25 cellular contexts compared by ENCODE assay signal in the genomic region with DNA sequence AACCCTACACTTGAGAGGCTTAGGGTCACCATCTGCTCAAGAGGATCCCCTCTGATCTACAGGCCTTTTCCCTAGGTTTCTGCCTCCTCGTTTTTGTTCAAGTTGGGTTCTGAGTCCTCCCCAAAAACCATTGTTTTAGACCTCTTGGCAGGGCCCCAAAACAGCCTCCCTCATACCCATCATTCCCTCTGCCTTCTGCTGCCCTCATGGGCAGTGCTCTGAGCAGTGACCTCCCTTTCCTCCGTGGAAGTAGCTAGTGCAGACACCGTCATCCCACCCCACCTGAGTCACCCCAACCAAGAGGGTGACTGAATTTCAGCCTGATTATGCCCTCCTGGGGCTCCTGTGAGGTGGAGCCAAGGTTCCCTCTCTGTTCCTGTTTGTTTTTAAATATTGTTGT.
A peak's percentile ranks its signal among the peaks of the same experiment; 100 is the strongest.
DNase-seq lines count a peak whose midpoint lies in the region; TF ChIP-seq lines count a peak whose summit lies in the region.
"Had no signal": no experiment of that assay in that cellular context is flagged by ENCODE, and none has a peak within 500 bp of the region (broad histone marks: within the 10 kb centered on the region; RNA-seq: fewer than 3 reads in every experiment).

No MANE protein-coding gene starts in this region.

- no peak overlapping the region for H3K4me3 ChIP-seq in tibial artery
- H3K4me3 ChIP-seq: GM23248, lower lobe of right lung, upper lobe of left lung had no signal

- CTCF ChIA-PET in activated CD4-positive, alpha-beta memory T cell treated with anti-CD3 and anti-CD28 coated beads for 36 hours (lab: Charles Lee) = interaction anchor here (5.0 to 10.8 kb wide), 2 partner anchors 13 to 47 kb away, joined by 32 to 285 read pairs; no protein-coding TSS in a partner anchor
- CTCF ChIA-PET in activated CD4-positive, alpha-beta memory T cell treated with anti-CD3 and anti-CD28 coated beads, Interleukin-2, amount 10 ng/mL, durations not matched to agents 7 days and 5 days (lab: Charles Lee) = interaction anchor here (1.6 to 9.3 kb wide), 2 partner anchors 32 to 48 kb away, joined by 4 to 107 read pairs; no protein-coding TSS in a partner anchor

- TF ChIP-seq CTCF in HFFc6 (IDR thresholded peaks at IDR 0.05) (no peak), endothelial cell (IDR thresholded peaks at IDR 0.05; ENCODE audit: unreplicated experiment) (no peak), neural crest cell (conservative IDR thresholded peaks at IDR 0.05) (no peak), tibial artery (IDR thresholded peaks at IDR 0.05) (no peak)

- no peaks in the 10 kb centered on the region for H3K27me3 Mint-ChIP-seq in activated CD4-positive, alpha-beta memory T cell treated with anti-CD3 and anti-CD28 coated beads for 36 hours
- no peaks in the 10 kb centered on the region for H3K27me3 Mint-ChIP-seq in activated CD4-positive, alpha-beta memory T cell treated with anti-CD3 and anti-CD28 coated beads, Interleukin-2, amount 10 ng/mL, durations not matched to agents 7 days and 5 days
- H3K27me3 Mint-ChIP-seq in HFFc6 (ENCODE audit: insufficient read depth) = peaks cover 7% of the 10 kb centered on the region
- H3K27me3 Mint-ChIP-seq in endothelial cell (ENCODE audit: unreplicated experiment) = peaks cover 22% of the 10 kb centered on the region
- H3K27me3 Mint-ChIP-seq in neural crest cell (ENCODE audit: low read depth) = no peaks in the 10 kb centered on the region

- peak overlapping the region; percentile 7 for H3K27ac Mint-ChIP-seq in activated CD4-positive, alpha-beta memory T cell treated with anti-CD3 and anti-CD28 coated beads for 36 hours
- H3K27ac Mint-ChIP-seq in activated CD4-positive, alpha-beta memory T cell treated with anti-CD3 and anti-CD28 coated beads, Interleukin-2, amount 10 ng/mL, durations not matched to agents 7 days and 5 days = no peak overlapping the region
- peak overlapping the region; percentile 34 for H3K27ac Mint-ChIP-seq in HFFc6
- H3K27ac Mint-ChIP-seq in endothelial cell (ENCODE audit: unreplicated experiment) = peak overlapping the region; percentile 74
- peak overlapping the region; percentile 60 for H3K27ac Mint-ChIP-seq in neural crest cell (ENCODE audit: unreplicated experiment)

- no peak overlapping the region for H3K4me3 Mint-ChIP-seq in activated CD4-positive, alpha-beta memory T cell treated with anti-CD3 and anti-CD28 coated beads for 36 hours
- no peak overlapping the region for H3K4me3 Mint-ChIP-seq in activated CD4-positive, alpha-beta memory T cell treated with anti-CD3 and anti-CD28 coated beads, Interleukin-2, amount 10 ng/mL, durations not matched to agents 7 days and 5 days
- H3K4me3 Mint-ChIP-seq in HFFc6 = no peak overlapping the region
- H3K4me3 Mint-ChIP-seq in endothelial cell (ENCODE audit: unreplicated experiment) = peak overlapping the region; percentile 78
- H3K4me3 Mint-ChIP-seq in neural crest cell = no peak overlapping the region

- H3K4me1 Mint-ChIP-seq in activated CD4-positive, alpha-beta memory T cell treated with anti-CD3 and anti-CD28 coated beads for 36 hours (ENCODE audit: low read depth) = peaks cover 2% of the 10 kb centered on the region
- no peaks in the 10 kb centered on the region for H3K4me1 Mint-ChIP-seq in activated CD4-positive, alpha-beta memory T cell treated with anti-CD3 and anti-CD28 coated beads, Interleukin-2, amount 10 ng/mL, durations not matched to agents 7 days and 5 days
- peaks cover 7% of the 10 kb centered on the region for H3K4me1 Mint-ChIP-seq in HFFc6 (ENCODE audit: low read depth)
- H3K4me1 Mint-ChIP-seq in endothelial cell (ENCODE audit: unreplicated experiment) = peaks cover 37% of the 10 kb centered on the region
- H3K4me1 Mint-ChIP-seq in neural crest cell = peaks cover 5% of the 10 kb centered on the region

- peaks cover 42 to 98% (median 48%) of the 10 kb centered on the region in 3 donors for H3K36me3 ChIP-seq in tibial artery

- peaks cover 33% of the 10 kb centered on the region for H3K36me3 Mint-ChIP-seq in activated CD4-positive, alpha-beta memory T cell treated with anti-CD3 and anti-CD28 coated beads for 36 hours
- peaks cover 45% of the 10 kb centered on the region for H3K36me3 Mint-ChIP-seq in activated CD4-positive, alpha-beta memory T cell treated with anti-CD3 and anti-CD28 coated beads, Interleukin-2, amount 10 ng/mL, durations not matched to agents 7 days and 5 days (ENCODE audit: low read depth)
- H3K36me3 Mint-ChIP-seq in HFFc6 (ENCODE audit: low read depth) (peaks cover 16% of the 10 kb centered on the region), endothelial cell (ENCODE audit: low read depth, unreplicated experiment) (peaks cover 71% of the 10 kb centered on the region), neural crest cell (ENCODE audit: low read depth) (peaks cover 10% of the 10 kb centered on the region)

- POLR2A ChIA-PET in activated CD4-positive, alpha-beta memory T cell treated with anti-CD3 and anti-CD28 coated beads for 36 hours (lab: Charles Lee) = no interaction called here
- POLR2A ChIA-PET in activated CD4-positive, alpha-beta memory T cell treated with anti-CD3 and anti-CD28 coated beads, Interleukin-2, amount 10 ng/mL, durations not matched to agents 7 days and 5 days (lab: Charles Lee) = no interaction called here

- no peaks in the 10 kb centered on the region for H3K9me3 Mint-ChIP-seq in activated CD4-positive, alpha-beta memory T cell treated with anti-CD3 and anti-CD28 coated beads for 36 hours
- H3K9me3 Mint-ChIP-seq in activated CD4-positive, alpha-beta memory T cell treated with anti-CD3 and anti-CD28 coated beads, Interleukin-2, amount 10 ng/mL, durations not matched to agents 7 days and 5 days = no peaks in the 10 kb centered on the region
- H3K9me3 Mint-ChIP-seq in HFFc6 (no peaks in the 10 kb centered on the region), endothelial cell (ENCODE audit: unreplicated experiment) (no peaks in the 10 kb centered on the region), neural crest cell (no peaks in the 10 kb centered on the region)

- H3K27ac ChIP-seq in tibial artery = peak overlapping the region in 1 of 2 donors; percentile 53
- H3K27ac ChIP-seq: 22Rv1, GM23248, lower lobe of right lung, parathyroid adenoma, upper lobe of left lung had no signal

- intact Hi-C loops in activated CD4-positive, alpha-beta memory T cell treated with anti-CD3 and anti-CD28 coated beads for 36 hours (cut with micrococcal nuclease) = no loop called here
- intact Hi-C loops in tibial artery (cut with DNase I; ENCODE audit: low total_unique reads) = loop anchor here (10.0 kb wide), 1 partner anchor 519 kb away; the partner anchor contains the start of gene PPIB

- H3K4me1 ChIP-seq in tibial artery = peaks cover 0 to 15% (median 7%) of the 10 kb centered on the region in 4 donors
- H3K4me1 ChIP-seq: lower lobe of right lung had no signal

- H3K9me3 ChIP-seq in tibial artery = no peaks in the 10 kb centered on the region
- H3K9me3 ChIP-seq: lower lobe of right lung, upper lobe of left lung had no signal

- no peak for DNase-seq in activated CD4-positive, alpha-beta memory T cell treated with anti-CD3 and anti-CD28 coated beads for 36 hours
- no peak for DNase-seq in activated CD4-positive, alpha-beta memory T cell treated with anti-CD3 and anti-CD28 coated beads, Interleukin-2, amount 10 ng/mL, durations not matched to agents 7 days and 5 days
- DNase-seq in HFFc6 (no peak), endothelial cell (ENCODE audit: low spot score) (no peak), neural crest cell (ENCODE audit: low read depth, low spot score) (no peak), NCI-H82 (lab: John Stamatoyannopoulos, UW) (no peak), tibial artery (no peak), islet precursor cell (no peak)
- DNase-seq: activated CD4-positive, alpha-beta T cell treated with anti-CD3 and anti-CD28 coated beads for 4 hours; activated CD8-positive, alpha-beta memory T cell treated with anti-CD3 and anti-CD28 coated beads, Interleukin-2, amount 50 U/mL, for 4 hours; activated naive CD4-positive, alpha-beta T cell; aorta; DMS79 treated with DMSO at 0.1 percent for 48 hours; GM23248; KBM-7; lower lobe of right lung; NCI-H1694 treated with DMSO at 0.1 percent for 48 hours; NCI-H774; OCI-M1; SIG-M5; stimulated activated CD4-positive, alpha-beta T cell treated with anti-CD3 and anti-CD28 coated beads, Interleukin-2, amount 100 ng/mL, for 48 hours; stimulated activated naive CD8-positive, alpha-beta T cell treated with anti-CD3 and anti-CD28 coated beads, Interleukin-15, Interleukin-2, amounts not matched to agents 100 U/mL and 50 U/mL, for 24 hours; upper lobe of left lung had no signal

- no peaks in the 10 kb centered on the region for H3K27me3 ChIP-seq in tibial artery
- H3K27me3 ChIP-seq: upper lobe of left lung had no signal
